In the genomic region with DNA sequence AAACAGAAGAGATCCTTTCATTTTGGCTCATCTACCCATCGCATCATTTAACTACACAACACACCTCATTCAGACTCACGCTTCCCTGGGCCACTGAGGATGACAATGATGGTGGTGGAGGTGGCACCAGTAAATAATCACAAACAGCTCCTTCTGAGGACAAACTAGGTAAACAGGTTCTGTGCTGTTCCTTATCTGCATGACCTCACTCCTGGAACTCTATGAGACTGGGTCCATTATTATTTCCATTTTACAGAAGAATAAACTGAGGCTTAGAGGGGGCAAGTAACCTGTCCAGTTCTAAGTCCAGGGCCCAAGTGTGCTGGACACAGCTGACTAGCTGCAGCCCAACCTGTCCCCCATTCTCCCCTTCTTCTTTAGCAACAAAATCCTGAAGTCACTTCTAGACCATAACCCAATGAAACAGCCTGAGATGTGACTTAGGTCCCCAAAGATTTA, we compare ENCODE assay signal across 12 cellular contexts. TPM values are rescaled to one million over a fixed set of nuclear protein-coding genes. Genes with fewer than 3 reads are reported as not detected.
DNase-seq lines count a peak whose midpoint lies in the region; ATAC-seq and TF ChIP-seq lines count a peak whose summit lies in the region.
"Had no signal": no experiment of that assay in that cellular context is flagged by ENCODE, and none has a peak within 500 bp of the region (broad histone marks: within the 10 kb centered on the region; RNA-seq: fewer than 3 reads in every experiment).

No MANE protein-coding gene starts in this region.

- TF ChIP-seq CTCF in nephron progenitor cell (IDR thresholded peaks at IDR 0.05), result no peak

- no peaks in the 10 kb centered on the region for H3K27me3 ChIP-seq in BLaER1 treated with 17β-estradiol and CSF1 and Interleukin-3, amounts not matched to agents 10 nM and 100 nM

- no peaks in the 10 kb centered on the region for H3K9me3 Mint-ChIP-seq in activated naive CD8-positive, alpha-beta T cell treated with anti-CD3 and anti-CD28 coated beads for 36 hours
- H3K9me3 Mint-ChIP-seq in nephron progenitor cell, result no peaks in the 10 kb centered on the region
- H3K9me3 Mint-ChIP-seq: dendritic cell treated with granulocyte-macrophage colony-stimulating factor and Interleukin-4, amounts not matched to agents 40 ng/mL and 50 ng/mL, for 4 days had no signal

- 0 out of 20 replicates have a peak overlapping the region, but pooled peaks of 1 of the 10 experiments have one; percentile 20 for H3K4me3 ChIP-seq in BLaER1 treated with 17β-estradiol and CSF1 and Interleukin-3, amounts not matched to agents 10 nM and 100 nM

- H3K4me2 ChIP-seq in BLaER1 treated with 17β-estradiol and CSF1 and Interleukin-3, amounts not matched to agents 10 nM and 100 nM, result peak overlapping the region; percentile 54 to 89 (median 78)

- H3K4me1 ChIP-seq in BLaER1 treated with 17β-estradiol and CSF1 and Interleukin-3, amounts not matched to agents 10 nM and 100 nM, result peaks cover 82 to 100% (median 97%) of the 10 kb centered on the region in 10 experiments
- H3K4me1 ChIP-seq: Caco-2 had no signal

- no peaks in the 10 kb centered on the region for H3K27me3 Mint-ChIP-seq in activated naive CD8-positive, alpha-beta T cell treated with anti-CD3 and anti-CD28 coated beads for 36 hours
- peaks cover 13% of the 10 kb centered on the region for H3K27me3 Mint-ChIP-seq in nephron progenitor cell (ENCODE audit: low read depth, poor library complexity)
- H3K27me3 Mint-ChIP-seq: dendritic cell treated with granulocyte-macrophage colony-stimulating factor and Interleukin-4, amounts not matched to agents 40 ng/mL and 50 ng/mL, for 4 days had no signal

- H3K36me3 Mint-ChIP-seq in activated naive CD8-positive, alpha-beta T cell treated with anti-CD3 and anti-CD28 coated beads for 36 hours, result peaks cover 33% of the 10 kb centered on the region
- no peaks in the 10 kb centered on the region for H3K36me3 Mint-ChIP-seq in nephron progenitor cell (ENCODE audit: low read depth)

- peak; percentile 3 for ATAC-seq in GM19452 (IDR thresholded peaks at IDR 0.05; ENCODE audit: unreplicated experiment)
- ATAC-seq in GM21528 (IDR thresholded peaks at IDR 0.05; ENCODE audit: low FRiP score, unreplicated experiment), result no peak

- peaks cover 0 to 20% (median 0%) of the 10 kb centered on the region in 11 experiments; a peak in 7 of 22 replicates for H3K36me3 ChIP-seq in BLaER1 treated with 17β-estradiol and CSF1 and Interleukin-3, amounts not matched to agents 10 nM and 100 nM

- H3K9me3 ChIP-seq in BLaER1 treated with 17β-estradiol and CSF1 and Interleukin-3, amounts not matched to agents 10 nM and 100 nM (replicated peaks in 1 of 11), result no peaks in the 10 kb centered on the region
- H3K9me3 ChIP-seq: Caco-2 had no signal

- peak overlapping the region in 7 of 11 experiments; percentile 12 to 49 (median 27); a peak in 11 of 22 replicates for H3K9ac ChIP-seq in BLaER1 treated with 17β-estradiol and CSF1 and Interleukin-3, amounts not matched to agents 10 nM and 100 nM

- DNase-seq in activated naive CD8-positive, alpha-beta T cell treated with anti-CD3 and anti-CD28 coated beads for 36 hours, result no peak
- DNase-seq in nephron progenitor cell (no peak), amygdala (lab: John Stamatoyannopoulos, UW) (no peak), AML-193 (lab: John Stamatoyannopoulos, UW) (no peak), posterior vena cava (ENCODE audit: low spot score) (no peak)
- DNase-seq: Caco-2, NCI-H1092, NCI-H510A had no signal

- peaks cover 0 to 87% (median 23%) of the 10 kb centered on the region in 11 experiments; a peak in 16 of 22 replicates for H4K20me1 ChIP-seq in BLaER1 treated with 17β-estradiol and CSF1 and Interleukin-3, amounts not matched to agents 10 nM and 100 nM

- peaks cover 83% of the 10 kb centered on the region for H3K4me1 Mint-ChIP-seq in activated naive CD8-positive, alpha-beta T cell treated with anti-CD3 and anti-CD28 coated beads for 36 hours
- H3K4me1 Mint-ChIP-seq in nephron progenitor cell, result peaks cover 53% of the 10 kb centered on the region

- peak overlapping the region in 9 of 11 experiments; percentile 16 to 73 (median 70); a peak in 17 of 22 replicates for H3K27ac ChIP-seq in BLaER1 treated with 17β-estradiol and CSF1 and Interleukin-3, amounts not matched to agents 10 nM and 100 nM

- intact Hi-C loops in posterior vena cava (cut with DNase I), result no loop called here

- H3K4me3 Mint-ChIP-seq in activated naive CD8-positive, alpha-beta T cell treated with anti-CD3 and anti-CD28 coated beads for 36 hours, result peak overlapping the region; percentile 75
- no peak overlapping the region for H3K4me3 Mint-ChIP-seq in nephron progenitor cell
- H3K4me3 Mint-ChIP-seq: dendritic cell treated with granulocyte-macrophage colony-stimulating factor and Interleukin-4, amounts not matched to agents 40 ng/mL and 50 ng/mL, for 4 days had no signal

- peak overlapping the region; percentile 98 for H3K27ac Mint-ChIP-seq in activated naive CD8-positive, alpha-beta T cell treated with anti-CD3 and anti-CD28 coated beads for 36 hours
- H3K27ac Mint-ChIP-seq in nephron progenitor cell, result peak overlapping the region; percentile 69
- H3K27ac Mint-ChIP-seq: dendritic cell treated with granulocyte-macrophage colony-stimulating factor and Interleukin-4, amounts not matched to agents 40 ng/mL and 50 ng/mL, for 4 days had no signal

RNA-seq across cellular contexts. Expression of a gene that starts 50.4 kb away (rescaled TPM):
- total RNA-seq in activated naive CD8-positive, alpha-beta T cell treated with anti-CD3 and anti-CD28 coated beads for 36 hours, result 10 to 100 TPM; 87.0 to 87.4 TPM
- 10 to 100 TPM; 50.9 to 68.6 TPM for total RNA-seq in posterior vena cava
